In genomic region chr11:33996498-33997454, GRCh38 we compare ENCODE assay signal across 8 cellular contexts. TPM values are rescaled to one million over a fixed set of nuclear protein-coding genes. Genes with fewer than 3 reads are reported as not detected.
DNase-seq lines count a peak whose midpoint lies in the region; ATAC-seq and TF ChIP-seq lines count a peak whose summit lies in the region.

No MANE protein-coding gene starts in this region.

- peaks cover 33% of the 10 kb centered on the region for H3K27me3 Mint-ChIP-seq in activated T-cell treated with anti-CD3 and anti-CD28 coated beads, Interleukin-2, amount 50 U/mL, for 72 hours (ENCODE audit: low read depth)
- peaks cover 4% of the 10 kb centered on the region for H3K27me3 Mint-ChIP-seq in neural progenitor cell (ENCODE audit: insufficient read depth, low read depth)

- H3K36me3 Mint-ChIP-seq in activated T-cell treated with anti-CD3 and anti-CD28 coated beads, Interleukin-2, amount 50 U/mL, for 72 hours (ENCODE audit: insufficient read depth in 2 of 2): no peaks in the 10 kb centered on the region
- no peaks in the 10 kb centered on the region for H3K36me3 Mint-ChIP-seq in neural progenitor cell

- peak overlapping the region; percentile 25; the same call in 1 of the 2 replicates for H2AFZ ChIP-seq in PC-9
- peak overlapping the region; percentile 73 for H2AFZ ChIP-seq in neural progenitor cell (replicated peaks)

- no TSS peak for BruUV-seq in PC-9 (replicated peaks; lab: Mats Ljungman, UMichigan)

- POLR2A ChIA-PET in PC-9 (lab: Charles Lee; ENCODE audit: unreplicated experiment): interaction anchor here (0.5 to 0.6 kb wide), 2 partner anchors 54 to 414 kb away, joined by 4 read pairs; no protein-coding TSS in a partner anchor

- no peaks in the 10 kb centered on the region for H4K20me1 ChIP-seq in PC-9 (ENCODE audit: insufficient read depth)
- H4K20me1 ChIP-seq in neural progenitor cell (ENCODE audit: low read depth): no peaks in the 10 kb centered on the region

- ATAC-seq in GM21576 (IDR thresholded peaks at IDR 0.05; ENCODE audit: unreplicated experiment): peak; percentile 61
- peak; percentile 98 for ATAC-seq in activated T-cell treated with anti-CD3 and anti-CD28 coated beads, Interleukin-2, amount 50 U/mL, for 72 hours (replicated peaks in 1 of 2)

- H3K9me2 ChIP-seq in PC-9 (ENCODE audit: insufficient read depth): no peaks in the 10 kb centered on the region

- H3K79me2 ChIP-seq in PC-9 (ENCODE audit: low read depth) (no peaks in the 10 kb centered on the region), neural progenitor cell (ENCODE audit: low read depth) (no peaks in the 10 kb centered on the region)

- H3K9me3 Mint-ChIP-seq in activated T-cell treated with anti-CD3 and anti-CD28 coated beads, Interleukin-2, amount 50 U/mL, for 72 hours: no peaks in the 10 kb centered on the region
- H3K9me3 Mint-ChIP-seq in neural progenitor cell: peaks cover 4% of the 10 kb centered on the region

- no peaks in the 10 kb centered on the region for H3K27me3 ChIP-seq in PC-9 (ENCODE audit: insufficient read depth, low read depth)
- H3K27me3 ChIP-seq in neural progenitor cell: peaks cover 25% of the 10 kb centered on the region
- peaks cover 0 to 20% (median 0%) of the 10 kb centered on the region in 3 donors for H3K27me3 ChIP-seq in stomach

- H3K4me1 Mint-ChIP-seq in activated T-cell treated with anti-CD3 and anti-CD28 coated beads, Interleukin-2, amount 50 U/mL, for 72 hours (ENCODE audit: low read depth): peaks cover 18% of the 10 kb centered on the region
- peaks cover 11% of the 10 kb centered on the region for H3K4me1 Mint-ChIP-seq in neural progenitor cell

- TF ChIP-seq EP300 in stomach (IDR thresholded peaks at IDR 0.05): no peak

- H3K4me1 ChIP-seq in PC-9 (replicated peaks; ENCODE audit: insufficient read depth) (peaks cover 11% of the 10 kb centered on the region), neural progenitor cell (no peaks in the 10 kb centered on the region), stomach (peaks cover 0 to 16% (median 9%) of the 10 kb centered on the region in 4 donors)

- H3K27ac ChIP-seq in PC-9 (no peak overlapping the region), neural progenitor cell (no peak overlapping the region), stomach (no peak overlapping the region)

- H3K9ac ChIP-seq in neural progenitor cell: no peak overlapping the region

- H3K36me3 ChIP-seq in PC-9 (ENCODE audit: low read depth): no peaks in the 10 kb centered on the region
- no peaks in the 10 kb centered on the region for H3K36me3 ChIP-seq in neural progenitor cell
- H3K36me3 ChIP-seq in stomach: no peaks in the 10 kb centered on the region

- H3K4me2 ChIP-seq in PC-9 (peak overlapping the region; percentile 60), neural progenitor cell (peak overlapping the region; percentile 10)

- peak; percentile 93 for TF ChIP-seq CTCF in PC-9 (conservative IDR thresholded peaks at IDR 0.05)
- TF ChIP-seq CTCF in fibroblast of mammary gland (conservative IDR thresholded peaks at IDR 0.05; ENCODE audit: control insufficient read depth, insufficient read depth, low read depth, low read length): peak; percentile 89
- peak; percentile 79 for TF ChIP-seq CTCF in neural progenitor cell (IDR thresholded peaks at IDR 0.05)
- TF ChIP-seq CTCF in stomach (IDR thresholded peaks at IDR 0.05): peak in 5 of 7 experiments; percentile 75 to 87 (median 81)

- H3K9me3 ChIP-seq in PC-9 (ENCODE audit: insufficient read depth, low read depth) (no peaks in the 10 kb centered on the region), neural progenitor cell (ENCODE audit: low read depth) (no peaks in the 10 kb centered on the region), stomach (no peaks in the 10 kb centered on the region)

- WGBS in stomach, 5 donors: 15 to 25% (median 21%) methylated on average over 19 to 25 of the region's 25 CpGs

- TF ChIP-seq POLR2A in stomach (IDR thresholded peaks at IDR 0.05): no peak

- DNase-seq in DMS153 treated with DMSO at 0.1 percent for 48 hours (lab: John Stamatoyannopoulos, UW; ENCODE audit: unreplicated experiment): peak; percentile 63
- peak; percentile 60 for DNase-seq in KG1 (lab: John Stamatoyannopoulos, UW)
- DNase-seq in PC-9: peak; percentile 73 to 81
- peak; percentile 79 to 80 for DNase-seq in activated T-cell treated with anti-CD3 and anti-CD28 coated beads, Interleukin-2, amount 50 U/mL, for 72 hours
- DNase-seq in fibroblast of mammary gland (ENCODE audit: low read depth): peak; percentile 76
- peak; percentile 79 for DNase-seq in neural progenitor cell (ENCODE audit: low spot score)
- peak; percentile 77 for DNase-seq in stomach

- peak overlapping the region; percentile 10 to 29 for H3K4me3 Mint-ChIP-seq in activated T-cell treated with anti-CD3 and anti-CD28 coated beads, Interleukin-2, amount 50 U/mL, for 72 hours
- peak overlapping the region; percentile 61 for H3K4me3 Mint-ChIP-seq in neural progenitor cell

- H3K4me3 ChIP-seq in PC-9 (peak overlapping the region; percentile 17), fibroblast of mammary gland (ENCODE audit: control insufficient read depth, low read depth, low read length) (no peak overlapping the region), neural progenitor cell (no peak overlapping the region), stomach (peak overlapping the region in 1 of 4 donors; percentile 17)

- CTCF ChIA-PET in PC-9 (lab: Charles Lee): interaction anchor here (0.6 to 1.3 kb wide), 5 partner anchors 9 to 219 kb away, joined by 3 to 6 read pairs (median 4); no protein-coding TSS in a partner anchor

- H3F3A ChIP-seq in PC-9 (ENCODE audit: insufficient read depth, low read depth): no peaks in the 10 kb centered on the region; the same call in 1 of the 2 replicates
- no peaks in the 10 kb centered on the region for H3F3A ChIP-seq in neural progenitor cell (ENCODE audit: low read depth)

- no peak overlapping the region for H3K27ac Mint-ChIP-seq in activated T-cell treated with anti-CD3 and anti-CD28 coated beads, Interleukin-2, amount 50 U/mL, for 72 hours
- no peak overlapping the region for H3K27ac Mint-ChIP-seq in neural progenitor cell

- intact Hi-C loops in PC-9 (cut with micrococcal nuclease; ENCODE audit: unreplicated experiment): loop anchor here (1.0 to 5.0 kb wide), 5 partner anchors 57 to 901 kb away; partner anchors contain the start of gene NAT10
- intact Hi-C loops in stomach (cut with DNase I; ENCODE audit: low total_unique reads): loop anchor here (10.0 kb wide), 1 partner anchor 368 kb away; no protein-coding TSS in a partner anchor

RNA-seq across cellular contexts. Expression of gene CAPRIN1, which starts 54.8 kb away (rescaled TPM):
- 258 and 289 TPM in 2 replicates for total RNA-seq in PC-9 (2021)
- total RNA-seq in activated T-cell treated with anti-CD3 and anti-CD28 coated beads, Interleukin-2, amount 50 U/mL, for 72 hours: 100 to 1,000 TPM; 170 to 190 TPM
- total RNA-seq in neural progenitor cell (ENCODE audit: low replicate concordance): 275 and 498 TPM in 2 replicates
- 100 to 1,000 TPM in 4 of 5 donors, 10 to 100 TPM in 1; 95.0 to 290 (median 140) TPM for total RNA-seq in stomach
- polyA plus RNA-seq in stomach: 10 to 100 TPM; 57.2 to 71.6 (median 60.8) TPM
